Comparison of ENCODE assay signal across 8 cellular contexts in the genomic region with DNA sequence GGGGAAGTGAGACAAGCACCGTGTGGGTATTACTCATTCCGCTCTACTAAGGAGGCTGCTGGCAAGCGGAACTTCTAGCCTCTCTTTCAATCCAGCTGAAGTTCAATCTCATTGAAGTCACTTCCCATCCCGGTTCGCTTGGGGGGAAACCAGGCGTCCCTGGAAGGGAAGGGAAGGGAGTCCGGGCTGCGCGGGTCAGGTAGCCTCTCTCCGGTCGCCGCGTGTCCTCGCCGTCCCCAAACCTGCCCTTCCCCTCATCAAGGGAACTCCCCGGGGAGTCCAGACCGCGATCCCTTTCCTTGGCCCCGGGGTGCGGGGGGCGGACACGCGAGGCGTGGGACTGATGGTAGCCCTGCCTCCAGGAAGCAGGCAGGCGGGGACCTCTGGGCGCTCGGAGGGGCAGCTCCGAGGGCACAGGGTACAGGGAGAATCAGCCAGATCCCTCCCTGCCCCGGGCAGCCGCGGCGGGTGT. TPM values are rescaled to one million over a fixed set of nuclear protein-coding genes. Genes with fewer than 3 reads are reported as not detected.
DNase-seq lines count a peak whose midpoint lies in the region; ATAC-seq, FAIRE-seq and TF ChIP-seq lines count a peak whose summit lies in the region.

No MANE protein-coding gene starts in this region.

- peak overlapping the region; percentile 99 for H3K27ac Mint-ChIP-seq in activated naive CD4-positive, alpha-beta T cell treated with anti-CD3 and anti-CD28 coated beads for 36 hours
- peak overlapping the region; percentile 90 for H3K27ac Mint-ChIP-seq in glutamatergic neuron (ENCODE audit: unreplicated experiment)

- H3K4me3 Mint-ChIP-seq in activated naive CD4-positive, alpha-beta T cell treated with anti-CD3 and anti-CD28 coated beads for 36 hours: peak overlapping the region; percentile 98
- peak overlapping the region; percentile 97 for H3K4me3 Mint-ChIP-seq in glutamatergic neuron (ENCODE audit: unreplicated experiment)

- intact Hi-C loops in activated naive CD4-positive, alpha-beta T cell treated with anti-CD3 and anti-CD28 coated beads for 36 hours (cut with micrococcal nuclease): loop anchor here (1.0 to 5.0 kb wide), 7 partner anchors 34 to 389 kb away; no protein-coding TSS in a partner anchor
- intact Hi-C loops in pancreas (cut with DNase I): no loop called here
- intact Hi-C loops in aorta (cut with DNase I): loop anchor here (2.0 to 10.0 kb wide), 6 partner anchors 56 to 581 kb away; partner anchors contain the start of gene ZNF438 (in 2 of the 2)

- no peaks in the 10 kb centered on the region for H3K27me3 Mint-ChIP-seq in activated naive CD4-positive, alpha-beta T cell treated with anti-CD3 and anti-CD28 coated beads for 36 hours (ENCODE audit: low read depth)
- H3K27me3 Mint-ChIP-seq in glutamatergic neuron (ENCODE audit: unreplicated experiment): peaks cover 11% of the 10 kb centered on the region

- peaks cover 0 to 28% (median 4%) of the 10 kb centered on the region in 4 donors for H3K27me3 ChIP-seq in pancreas
- no peaks in the 10 kb centered on the region for H3K27me3 ChIP-seq in aorta (ENCODE audit: control insufficient read depth in 1 of 2, insufficient read depth in 2 of 2, low read length in 1 of 2)

- no peak for FAIRE-seq in pancreas (lab: Jason Lieb, UNC)

- H3K4me1 ChIP-seq in pancreas (peaks cover 4 to 12% (median 5%) of the 10 kb centered on the region in 3 donors), aorta (ENCODE audit: control insufficient read depth in 1 of 2, insufficient read depth in 2 of 2, low read length in 2 of 2) (no peaks in the 10 kb centered on the region)

- H3K9me3 Mint-ChIP-seq in activated naive CD4-positive, alpha-beta T cell treated with anti-CD3 and anti-CD28 coated beads for 36 hours: no peaks in the 10 kb centered on the region
- H3K9me3 Mint-ChIP-seq in glutamatergic neuron (ENCODE audit: unreplicated experiment): peaks cover 21% of the 10 kb centered on the region

- 0 to 1% methylated on average over 24 to 32 of the region's 32 CpGs for whole genome bisulfite sequencing in pancreas, 2 donors
- WGBS in aorta, 2 donors: 0 to 1% methylated on average over 32 of the region's 32 CpGs

- CTCF ChIA-PET in activated naive CD4-positive, alpha-beta T cell treated with anti-CD3 and anti-CD28 coated beads for 36 hours (lab: Charles Lee): interaction anchor here (1.3 kb wide), 1 partner anchor 173 kb away, joined by 3 read pairs; no protein-coding TSS in a partner anchor

- DNase-seq in RPMI7951 (ENCODE audit: low read depth) (peak; percentile 88), glutamatergic neuron (no peak), pancreas (peak in 5 of 6 donors; percentile 50 to 83 (median 59)), aorta (peak; percentile 72 to 86)
- peak; percentile 88 for DNase-seq in activated naive CD4-positive, alpha-beta T cell treated with anti-CD3 and anti-CD28 coated beads for 36 hours

- H3K9me3 ChIP-seq in pancreas (no peaks in the 10 kb centered on the region), aorta (ENCODE audit: control insufficient read depth, low read length) (no peaks in the 10 kb centered on the region)

- ATAC-seq in GM19043 (IDR thresholded peaks at IDR 0.05; ENCODE audit: low read depth, unreplicated experiment) (peak; percentile 69), HG03196 (IDR thresholded peaks at IDR 0.05; ENCODE audit: unreplicated experiment) (peak; percentile 67), pancreas (peak; percentile 60 to 78 (median 72)), aorta (ENCODE audit: low FRiP score) (peak; percentile 73)

- peak overlapping the region; percentile 78 to 94 (median 86) for H3K4me3 ChIP-seq in pancreas
- H3K4me3 ChIP-seq in aorta (ENCODE audit: low read length in 2 of 2): peak overlapping the region; percentile 90 to 93

- no peak for TF ChIP-seq CTCF in C4-2B (conservative IDR thresholded peaks at IDR 0.05)
- TF ChIP-seq CTCF in glutamatergic neuron (IDR thresholded peaks at IDR 0.05; ENCODE audit: partially characterized antibody, unreplicated experiment): no peak
- TF ChIP-seq CTCF in pancreas (IDR thresholded peaks at IDR 0.05): no peak

- peaks cover 29% of the 10 kb centered on the region for H3K4me1 Mint-ChIP-seq in activated naive CD4-positive, alpha-beta T cell treated with anti-CD3 and anti-CD28 coated beads for 36 hours (ENCODE audit: low read depth)
- peaks cover 26% of the 10 kb centered on the region for H3K4me1 Mint-ChIP-seq in glutamatergic neuron (ENCODE audit: low read depth, unreplicated experiment)

- H3K36me3 Mint-ChIP-seq in activated naive CD4-positive, alpha-beta T cell treated with anti-CD3 and anti-CD28 coated beads for 36 hours (ENCODE audit: low read depth): peaks cover 3% of the 10 kb centered on the region
- H3K36me3 Mint-ChIP-seq in glutamatergic neuron (ENCODE audit: unreplicated experiment): peaks cover 5% of the 10 kb centered on the region

- peak overlapping the region; percentile 88 for H3K27ac ChIP-seq in C4-2B
- peak overlapping the region; percentile 57 to 87 (median 76) for H3K27ac ChIP-seq in pancreas
- H3K27ac ChIP-seq in aorta (ENCODE audit: low read depth in 1 of 2, low read length in 2 of 2): peak overlapping the region; percentile 24 to 78

- no peaks in the 10 kb centered on the region for H3K36me3 ChIP-seq in pancreas
- no peaks in the 10 kb centered on the region for H3K36me3 ChIP-seq in aorta (ENCODE audit: control insufficient read depth in 1 of 2, insufficient read depth in 2 of 2, low read length in 1 of 2)

RNA-seq across cellular contexts. Expression of gene ZEB1, which starts 0.6 kb away (rescaled TPM):
- 82.7 and 99.4 TPM in 2 replicates for total RNA-seq in RPMI7951 (2014; rRNA removed; shearing (Covaris generic))
- 10 to 100 TPM; 24.8 to 29.1 TPM for total RNA-seq in activated naive CD4-positive, alpha-beta T cell treated with anti-CD3 and anti-CD28 coated beads for 36 hours
- total RNA-seq in glutamatergic neuron (ENCODE audit: unreplicated experiment): 162 TPM
- total RNA-seq in pancreas: 10 to 100 TPM in 2 of 6 donors, 1 to 10 TPM in 4; 3.2 to 21.6 (median 6.9) TPM
- polyA plus RNA-seq in pancreas: 1 to 10 TPM; 4.8 to 5.2 TPM
- 100 to 1,000 TPM; 187 to 214 TPM for total RNA-seq in aorta
- 100 to 1,000 TPM in 1 of 2 donors, 10 to 100 TPM in 1; 36.8 to 119 TPM for polyA plus RNA-seq in aorta

Comparison
In these comparisons a context has a peak if more than half of its experiments do, and no peak if none do; other contexts are left out.
1. intact Hi-C loops: an anchor here in activated naive CD4-positive, alpha-beta T cell treated with anti-CD3 and anti-CD28 coated beads for 36 hours (1.0 to 5.0 kb wide) and aorta (2.0 to 10.0 kb wide); none called in pancreas.